8 cellular contexts compared by ENCODE assay signal in the genomic region with DNA sequence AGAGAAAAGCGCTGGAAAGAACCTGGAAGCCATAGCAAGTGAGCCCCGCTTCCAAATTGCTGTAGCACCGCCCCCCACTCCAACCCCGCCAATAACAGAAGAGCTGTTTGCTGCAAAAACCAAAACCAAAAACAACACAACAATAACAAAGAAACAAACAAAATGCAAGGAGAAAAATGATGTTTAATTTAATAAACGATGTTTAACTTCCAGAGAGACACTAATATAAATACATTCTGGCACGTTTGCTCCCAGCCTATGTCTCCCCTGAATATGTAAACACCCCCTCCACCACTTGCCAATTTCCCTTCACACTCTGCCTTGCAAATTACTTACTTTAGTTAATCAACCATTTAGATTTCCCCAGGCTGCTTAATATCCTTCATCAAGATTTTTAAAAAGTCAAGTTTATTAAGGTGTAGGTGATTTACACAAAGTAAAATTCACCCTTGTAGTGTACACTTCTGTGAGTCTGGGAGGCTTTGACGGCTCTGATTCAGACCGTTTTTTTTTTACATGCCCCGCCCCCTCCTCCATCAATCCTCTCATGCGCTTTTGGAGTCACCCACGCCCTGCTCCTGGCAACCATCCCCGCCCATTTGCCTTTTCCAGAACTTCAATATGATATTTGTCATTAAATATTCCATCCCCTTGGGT. TPM values are rescaled to one million over a fixed set of nuclear protein-coding genes. Genes with fewer than 3 reads are reported as not detected.
A peak's percentile ranks its signal among the peaks of the same experiment; 100 is the strongest.
DNase-seq lines count a peak whose midpoint lies in the region; ATAC-seq and TF ChIP-seq lines count a peak whose summit lies in the region.

No MANE protein-coding gene starts in this region.

- H3F3A ChIP-seq in DOHH2 (ENCODE audit: control insufficient read depth, insufficient read depth): no peaks in the 10 kb centered on the region

- H3K27ac Mint-ChIP-seq in stimulated activated naive CD8-positive, alpha-beta T cell treated with anti-CD3 and anti-CD28 coated beads, Interleukin-15, Interleukin-2, amounts not matched to agents 100 ng/mL and 50 ng/mL, for 24 hours: no peak overlapping the region

- H3K27me3 Mint-ChIP-seq in stimulated activated naive CD8-positive, alpha-beta T cell treated with anti-CD3 and anti-CD28 coated beads, Interleukin-15, Interleukin-2, amounts not matched to agents 100 ng/mL and 50 ng/mL, for 24 hours: peaks cover under 1% of the 10 kb centered on the region

- peak overlapping the region; percentile 83 for H3K4me3 Mint-ChIP-seq in stimulated activated naive CD8-positive, alpha-beta T cell treated with anti-CD3 and anti-CD28 coated beads, Interleukin-15, Interleukin-2, amounts not matched to agents 100 ng/mL and 50 ng/mL, for 24 hours

- H3K9me3 Mint-ChIP-seq in stimulated activated naive CD8-positive, alpha-beta T cell treated with anti-CD3 and anti-CD28 coated beads, Interleukin-15, Interleukin-2, amounts not matched to agents 100 ng/mL and 50 ng/mL, for 24 hours: no peaks in the 10 kb centered on the region

- H3K4me1 ChIP-seq in DOHH2 (ENCODE audit: control insufficient read depth, low read length): peaks cover 17% of the 10 kb centered on the region
- H3K4me1 ChIP-seq in ectodermal cell (ENCODE audit: control insufficient read depth, insufficient read depth, low read length): peaks cover 3% of the 10 kb centered on the region
- H3K4me1 ChIP-seq in left lung: peaks cover 0 to 12% of the 10 kb centered on the region in 2 donors

- peak overlapping the region; percentile 82 for H3K4me2 ChIP-seq in DOHH2 (ENCODE audit: low read length)

- no peaks in the 10 kb centered on the region for H3K36me3 ChIP-seq in DOHH2 (ENCODE audit: control insufficient read depth, low read length)
- no peaks in the 10 kb centered on the region for H3K36me3 ChIP-seq in ectodermal cell (ENCODE audit: control insufficient read depth, insufficient read depth, low read length)
- peaks cover 0 to 6% of the 10 kb centered on the region in 2 donors for H3K36me3 ChIP-seq in left lung

- H3K9me2 ChIP-seq in DOHH2 (replicated peaks; ENCODE audit: control insufficient read depth, low read length): no peaks in the 10 kb centered on the region

- H3K27me3 ChIP-seq in DOHH2 (ENCODE audit: control insufficient read depth, low read length) (peaks cover 19% of the 10 kb centered on the region), ectodermal cell (ENCODE audit: control insufficient read depth, insufficient read depth, low read length, poor library complexity, severe bottlenecking) (no peaks in the 10 kb centered on the region), left lung (peaks cover 0 to 5% of the 10 kb centered on the region in 2 donors)

- no peaks in the 10 kb centered on the region for H4K20me1 ChIP-seq in DOHH2 (ENCODE audit: control insufficient read depth, insufficient read depth, low read depth, low read length)

- ATAC-seq in left lung: peak; percentile 70
- ATAC-seq in HG03439 (IDR thresholded peaks at IDR 0.05; ENCODE audit: unreplicated experiment): no peak
- ATAC-seq in HG03196 (IDR thresholded peaks at IDR 0.05; ENCODE audit: unreplicated experiment): no peak

- no peaks in the 10 kb centered on the region for H3K79me2 ChIP-seq in DOHH2 (ENCODE audit: control insufficient read depth, low read length)

- H3K27ac ChIP-seq in DOHH2 (ENCODE audit: low read depth, low read length): no peak overlapping the region
- peak overlapping the region; percentile 53 for H3K27ac ChIP-seq in ectodermal cell (ENCODE audit: insufficient read depth, low read depth, low read length, poor library complexity, severe bottlenecking)
- H3K27ac ChIP-seq in left lung: peak overlapping the region; percentile 59 to 67

- H3K4me1 Mint-ChIP-seq in stimulated activated naive CD8-positive, alpha-beta T cell treated with anti-CD3 and anti-CD28 coated beads, Interleukin-15, Interleukin-2, amounts not matched to agents 100 ng/mL and 50 ng/mL, for 24 hours (ENCODE audit: low read depth): peaks cover 15% of the 10 kb centered on the region

- 2 to 3% methylated on average over 10 to 12 of the region's 12 CpGs for WGBS in ectodermal cell, 2 experiments

- peak; percentile 2 to 45 for DNase-seq in Kasumi-1 (lab: John Stamatoyannopoulos, UW)
- peak in 3 of 5 experiments; percentile 17 to 60 (median 19) for DNase-seq in T-helper 2 cell
- no peak for DNase-seq in left lung

- TF ChIP-seq CTCF in DOHH2 (IDR thresholded peaks at IDR 0.05; ENCODE audit: low read depth, low read length, poor library complexity, severe bottlenecking) (no peak), left lung (IDR thresholded peaks at IDR 0.05) (peak in 1 of 2 donors; percentile 3)

- H3K4me3 ChIP-seq in DOHH2 (ENCODE audit: low read length): peak overlapping the region; percentile 69
- H3K4me3 ChIP-seq in ectodermal cell (ENCODE audit: insufficient read depth, low read depth, low read length): peak overlapping the region; percentile 53
- peak overlapping the region; percentile 37 to 53 for H3K4me3 ChIP-seq in left lung

- H3K9me3 ChIP-seq in DOHH2 (ENCODE audit: control insufficient read depth, insufficient read depth, low read length) (no peaks in the 10 kb centered on the region), ectodermal cell (ENCODE audit: control insufficient read depth, low read length) (no peaks in the 10 kb centered on the region), left lung (no peaks in the 10 kb centered on the region)

- H3K36me3 Mint-ChIP-seq in stimulated activated naive CD8-positive, alpha-beta T cell treated with anti-CD3 and anti-CD28 coated beads, Interleukin-15, Interleukin-2, amounts not matched to agents 100 ng/mL and 50 ng/mL, for 24 hours (ENCODE audit: low read depth): no peaks in the 10 kb centered on the region

- intact Hi-C loops in left lung (cut with DNase I): loop anchor here in 1 of 2 donors (10.0 kb wide), 1 partner anchor 85 kb away; no protein-coding TSS in a partner anchor

RNA-seq across cellular contexts. Expression of a gene that starts 0.5 kb away (rescaled TPM):
- polyA plus RNA-seq in ectodermal cell (2013, experiment 1 of 4): 53.4 TPM
- 56.3 TPM for polyA plus RNA-seq in ectodermal cell (2013, experiment 2 of 4)
- polyA plus RNA-seq in ectodermal cell (2013, experiment 3 of 4): 68.5 TPM
- 90.3 TPM for polyA plus RNA-seq in ectodermal cell (2013, experiment 4 of 4)
- 10 to 100 TPM; 37.9 to 59.3 TPM for total RNA-seq in left lung

RNA-seq across cellular contexts. Expression of a gene that starts 19.4 kb away (rescaled TPM):
- polyA plus RNA-seq in ectodermal cell (2013, experiment 1 of 4): 6.6 TPM
- polyA plus RNA-seq in ectodermal cell (2013, experiment 2 of 4): 6.3 TPM
- 6.1 TPM for polyA plus RNA-seq in ectodermal cell (2013, experiment 3 of 4)
- polyA plus RNA-seq in ectodermal cell (2013, experiment 4 of 4): 5.8 TPM
- 100 to 1,000 TPM; 278 to 394 TPM for total RNA-seq in left lung

RNA-seq across cellular contexts. Expression of a gene that starts 44.2 kb away (rescaled TPM):
- 9.3 TPM for polyA plus RNA-seq in ectodermal cell (2013, experiment 1 of 4)
- polyA plus RNA-seq in ectodermal cell (2013, experiment 2 of 4): 8.3 TPM
- 8.6 TPM for polyA plus RNA-seq in ectodermal cell (2013, experiment 3 of 4)
- polyA plus RNA-seq in ectodermal cell (2013, experiment 4 of 4): 9.8 TPM
- 1 to 10 TPM in 1 of 2 donors, under 1 TPM in 1; 0.52 to 3.7 TPM for total RNA-seq in left lung

RNA-seq across cellular contexts. Expression of a gene that starts 48.8 kb away (rescaled TPM):
- polyA plus RNA-seq in ectodermal cell (2013, experiment 1 of 4): 31.1 TPM
- 32.9 TPM for polyA plus RNA-seq in ectodermal cell (2013, experiment 2 of 4)
- 24.0 TPM for polyA plus RNA-seq in ectodermal cell (2013, experiment 3 of 4)
- 23.3 TPM for polyA plus RNA-seq in ectodermal cell (2013, experiment 4 of 4)
- total RNA-seq in left lung: 10 to 100 TPM; 20.3 to 23.8 TPM

RNA-seq across cellular contexts. Expression of a gene that starts 48.9 kb away (rescaled TPM):
- 173 TPM for polyA plus RNA-seq in ectodermal cell (2013, experiment 1 of 4)
- polyA plus RNA-seq in ectodermal cell (2013, experiment 2 of 4): 158 TPM
- polyA plus RNA-seq in ectodermal cell (2013, experiment 3 of 4): 118 TPM
- polyA plus RNA-seq in ectodermal cell (2013, experiment 4 of 4): 131 TPM
- total RNA-seq in left lung: 100 to 1,000 TPM; 142 to 148 TPM

Comparison
In these comparisons a context has a peak if more than half of its experiments do, and no peak if none do; other contexts are left out.
1. DNase-seq: peak in Kasumi-1 (2 of 2) and T-helper 2 cell (3 of 5); none in left lung (0 of 2).
2. Peak in every context shown above with its lines, with median percentiles within 50 percentile points of each other: H3K4me3 ChIP-seq.